In the genomic region with DNA sequence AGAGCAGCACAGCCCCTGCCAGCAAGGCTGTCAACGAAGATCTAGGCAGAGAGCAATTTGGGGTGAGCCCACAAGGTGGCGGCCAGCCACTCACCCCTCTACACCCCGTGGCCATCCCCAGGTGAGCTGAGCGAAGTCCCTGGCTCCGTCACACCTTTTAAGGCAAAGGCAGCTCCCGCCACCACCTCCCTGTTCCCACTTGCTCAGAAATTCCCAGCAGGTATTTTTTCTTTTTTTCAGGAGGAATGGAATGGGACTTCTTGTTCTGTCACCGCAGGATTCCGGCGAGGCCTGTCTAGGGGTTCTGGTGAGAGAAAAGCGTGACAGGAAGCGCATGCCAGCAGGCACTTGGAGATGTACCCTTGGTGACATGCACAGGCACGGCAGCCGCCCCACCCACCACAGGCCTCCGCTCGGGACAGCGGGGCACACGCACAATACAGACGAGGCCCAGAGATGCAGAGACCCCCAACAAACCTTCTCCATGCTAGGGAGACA, we compare ENCODE assay signal across 1 cellular context.
TF ChIP-seq lines count a peak whose summit lies in the region.

No MANE protein-coding gene starts in this region.

TF ChIP-seq in GM12878, 131 proteins besides CTCF, POLR2A, EP300 and RAD21 (continued from another document):
- TF ChIP-seq, protein P1, sequence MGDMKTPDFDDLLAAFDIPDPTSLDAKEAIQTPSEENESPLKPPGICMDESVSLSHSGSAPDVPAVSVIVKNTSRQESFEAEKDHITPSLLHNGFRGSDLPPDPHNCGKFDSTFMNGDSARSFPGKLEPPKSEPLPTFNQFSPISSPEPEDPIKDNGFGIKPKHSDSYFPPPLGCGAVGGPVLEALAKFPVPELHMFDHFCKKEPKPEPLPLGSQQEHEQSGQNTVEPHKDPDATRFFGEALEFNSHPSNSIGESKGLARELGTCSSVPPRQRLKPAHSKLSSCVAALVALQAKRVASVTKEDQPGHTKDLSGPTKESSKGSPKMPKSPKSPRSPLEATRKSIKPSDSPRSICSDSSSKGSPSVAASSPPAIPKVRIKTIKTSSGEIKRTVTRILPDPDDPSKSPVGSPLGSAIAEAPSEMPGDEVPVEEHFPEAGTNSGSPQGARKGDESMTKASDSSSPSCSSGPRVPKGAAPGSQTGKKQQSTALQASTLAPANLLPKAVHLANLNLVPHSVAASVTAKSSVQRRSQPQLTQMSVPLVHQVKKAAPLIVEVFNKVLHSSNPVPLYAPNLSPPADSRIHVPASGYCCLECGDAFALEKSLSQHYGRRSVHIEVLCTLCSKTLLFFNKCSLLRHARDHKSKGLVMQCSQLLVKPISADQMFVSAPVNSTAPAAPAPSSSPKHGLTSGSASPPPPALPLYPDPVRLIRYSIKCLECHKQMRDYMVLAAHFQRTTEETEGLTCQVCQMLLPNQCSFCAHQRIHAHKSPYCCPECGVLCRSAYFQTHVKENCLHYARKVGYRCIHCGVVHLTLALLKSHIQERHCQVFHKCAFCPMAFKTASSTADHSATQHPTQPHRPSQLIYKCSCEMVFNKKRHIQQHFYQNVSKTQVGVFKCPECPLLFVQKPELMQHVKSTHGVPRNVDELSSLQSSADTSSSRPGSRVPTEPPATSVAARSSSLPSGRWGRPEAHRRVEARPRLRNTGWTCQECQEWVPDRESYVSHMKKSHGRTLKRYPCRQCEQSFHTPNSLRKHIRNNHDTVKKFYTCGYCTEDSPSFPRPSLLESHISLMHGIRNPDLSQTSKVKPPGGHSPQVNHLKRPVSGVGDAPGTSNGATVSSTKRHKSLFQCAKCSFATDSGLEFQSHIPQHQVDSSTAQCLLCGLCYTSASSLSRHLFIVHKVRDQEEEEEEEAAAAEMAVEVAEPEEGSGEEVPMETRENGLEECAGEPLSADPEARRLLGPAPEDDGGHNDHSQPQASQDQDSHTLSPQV (IDR thresholded peaks at IDR 0.05) = no peak
- TF ChIP-seq, protein P2, sequence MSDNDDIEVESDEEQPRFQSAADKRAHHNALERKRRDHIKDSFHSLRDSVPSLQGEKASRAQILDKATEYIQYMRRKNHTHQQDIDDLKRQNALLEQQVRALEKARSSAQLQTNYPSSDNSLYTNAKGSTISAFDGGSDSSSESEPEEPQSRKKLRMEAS (IDR thresholded peaks at IDR 0.05; ENCODE audit: low read depth, low read length) = no peak
- TF ChIP-seq CREM (IDR thresholded peaks at IDR 0.05; ENCODE audit: low read depth) = no peak
- TF ChIP-seq, protein P3, sequence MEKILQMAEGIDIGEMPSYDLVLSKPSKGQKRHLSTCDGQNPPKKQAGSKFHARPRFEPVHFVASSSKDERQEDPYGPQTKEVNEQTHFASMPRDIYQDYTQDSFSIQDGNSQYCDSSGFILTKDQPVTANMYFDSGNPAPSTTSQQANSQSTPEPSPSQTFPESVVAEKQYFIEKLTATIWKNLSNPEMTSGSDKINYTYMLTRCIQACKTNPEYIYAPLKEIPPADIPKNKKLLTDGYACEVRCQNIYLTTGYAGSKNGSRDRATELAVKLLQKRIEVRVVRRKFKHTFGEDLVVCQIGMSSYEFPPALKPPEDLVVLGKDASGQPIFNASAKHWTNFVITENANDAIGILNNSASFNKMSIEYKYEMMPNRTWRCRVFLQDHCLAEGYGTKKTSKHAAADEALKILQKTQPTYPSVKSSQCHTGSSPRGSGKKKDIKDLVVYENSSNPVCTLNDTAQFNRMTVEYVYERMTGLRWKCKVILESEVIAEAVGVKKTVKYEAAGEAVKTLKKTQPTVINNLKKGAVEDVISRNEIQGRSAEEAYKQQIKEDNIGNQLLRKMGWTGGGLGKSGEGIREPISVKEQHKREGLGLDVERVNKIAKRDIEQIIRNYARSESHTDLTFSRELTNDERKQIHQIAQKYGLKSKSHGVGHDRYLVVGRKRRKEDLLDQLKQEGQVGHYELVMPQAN (conservative IDR thresholded peaks at IDR 0.05) = no peak
- no peak for TF ChIP-seq TARDBP (IDR thresholded peaks at IDR 0.05; ENCODE audit: borderline replicate concordance)
- TF ChIP-seq, protein P4, sequence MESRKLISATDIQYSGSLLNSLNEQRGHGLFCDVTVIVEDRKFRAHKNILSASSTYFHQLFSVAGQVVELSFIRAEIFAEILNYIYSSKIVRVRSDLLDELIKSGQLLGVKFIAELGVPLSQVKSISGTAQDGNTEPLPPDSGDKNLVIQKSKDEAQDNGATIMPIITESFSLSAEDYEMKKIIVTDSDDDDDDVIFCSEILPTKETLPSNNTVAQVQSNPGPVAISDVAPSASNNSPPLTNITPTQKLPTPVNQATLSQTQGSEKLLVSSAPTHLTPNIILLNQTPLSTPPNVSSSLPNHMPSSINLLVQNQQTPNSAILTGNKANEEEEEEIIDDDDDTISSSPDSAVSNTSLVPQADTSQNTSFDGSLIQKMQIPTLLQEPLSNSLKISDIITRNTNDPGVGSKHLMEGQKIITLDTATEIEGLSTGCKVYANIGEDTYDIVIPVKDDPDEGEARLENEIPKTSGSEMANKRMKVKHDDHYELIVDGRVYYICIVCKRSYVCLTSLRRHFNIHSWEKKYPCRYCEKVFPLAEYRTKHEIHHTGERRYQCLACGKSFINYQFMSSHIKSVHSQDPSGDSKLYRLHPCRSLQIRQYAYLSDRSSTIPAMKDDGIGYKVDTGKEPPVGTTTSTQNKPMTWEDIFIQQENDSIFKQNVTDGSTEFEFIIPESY (IDR thresholded peaks at IDR 0.05) = no peak
- TF ChIP-seq SUPT20H (IDR thresholded peaks at IDR 0.05; ENCODE audit: borderline replicate concordance, control insufficient read depth, low read depth, low read length) = no peak
